Comparison of ENCODE assay signal across 8 cellular contexts in genomic region chr12:116697305-116698130, GRCh38. TPM values are rescaled to one million over a fixed set of nuclear protein-coding genes. Genes with fewer than 3 reads are reported as not detected.
DNase-seq lines count a peak whose midpoint lies in the region; ATAC-seq, FAIRE-seq and TF ChIP-seq lines count a peak whose summit lies in the region.

No MANE protein-coding gene starts in this region.

- ATAC-seq in HG02588 (IDR thresholded peaks at IDR 0.05; ENCODE audit: unreplicated experiment): no peak

- DNase-seq in ACHN: peak; percentile 41
- DNase-seq in GM12892 (ENCODE audit: insufficient read length): peak; percentile 27
- DNase-seq in NOMO-1 (lab: John Stamatoyannopoulos, UW; ENCODE audit: unreplicated experiment in 2 of 2): peak; percentile 17 to 37
- peak; percentile 16 to 34 for DNase-seq in erythroblast (lab: John Stamatoyannopoulos, UW)
- DNase-seq in testis: peak; percentile 45
- DNase-seq in NCI-H187 treated with DMSO at 0.1 percent for 48 hours (lab: John Stamatoyannopoulos, UW): no peak
- DNase-seq in spleen: no peak

- WGBS in testis, 2 donors: 55 to 81% methylated on average over 15 to 17 of the region's 18 CpGs
- 65 to 70% (median 67%) methylated on average over 15 to 18 of the region's 18 CpGs for WGBS in spleen, 5 donors

- TF ChIP-seq CTCF in testis (IDR thresholded peaks at IDR 0.05) (no peak), spleen (IDR thresholded peaks at IDR 0.05 in 8 of 11, conservative IDR thresholded peaks at IDR 0.05 in 3 of 11) (no peak)

- no peak overlapping the region for H3K27ac ChIP-seq in testis
- H3K27ac ChIP-seq in spleen: no peak overlapping the region

- H3K27me3 ChIP-seq in testis: no peaks in the 10 kb centered on the region
- H3K27me3 ChIP-seq in spleen (replicated peaks in 1 of 7): peaks cover 0 to 43% (median 17%) of the 10 kb centered on the region in 7 donors

- intact Hi-C loops in testis (cut with DNase I; ENCODE audit: low total_unique reads): no loop called here
- intact Hi-C loops in spleen (cut with DNase I; ENCODE audit: low total_unique reads): loop anchor here (10.0 kb wide), 1 partner anchor 713 kb away; no protein-coding TSS in a partner anchor

- H3K9me3 ChIP-seq in testis (no peaks in the 10 kb centered on the region), spleen (no peaks in the 10 kb centered on the region)

- peak; percentile 48 for FAIRE-seq in GM12892 (lab: Jason Lieb, UNC)

- in situ Hi-C loops in ACHN (cut with HindIII; ENCODE audit: low pct_ligation_motif_present, low pct_unique_long_range_greater_than_20kb, low sequenced_read_pairs): no loop called here

- TF ChIP-seq POLR2A in GM12892 (IDR thresholded peaks at IDR 0.05; ENCODE audit: low read depth, low read length) (no peak), erythroblast (IDR thresholded peaks at IDR 0.05; ENCODE audit: low read length) (no peak), testis (IDR thresholded peaks at IDR 0.05) (no peak), spleen (IDR thresholded peaks at IDR 0.05) (no peak)

- H3K4me3 ChIP-seq in testis: no peak overlapping the region
- no peak overlapping the region for H3K4me3 ChIP-seq in spleen

- H3K36me3 ChIP-seq in testis (ENCODE audit: low read depth, missing control alignments) (no peaks in the 10 kb centered on the region), spleen (no peaks in the 10 kb centered on the region)

- H3K4me1 ChIP-seq in testis (peaks cover 6% of the 10 kb centered on the region), spleen (peaks cover 0 to 41% (median 16%) of the 10 kb centered on the region in 6 donors)

RNA-seq across cellular contexts. Expression of gene SPRING1, which starts 40.4 kb away (rescaled TPM):
- polyA plus RNA-seq in GM12892 (2012; ENCODE audit: missing spikeins): 9.1 TPM
- total RNA-seq in testis (10 to 100 TPM; 23.4 to 25.5 TPM), spleen (10 to 100 TPM; 18.5 to 43.8 (median 28.7) TPM)
- polyA plus RNA-seq in testis (ENCODE audit: insufficient read depth, low read depth, low replicate concordance) (25.1 TPM), spleen (10 to 100 TPM in 2 of 3 donors, 1 to 10 TPM in 1; 8.8 to 17.5 (median 10.4) TPM)

RNA-seq across cellular contexts. Expression of gene RNFT2, which starts 40.6 kb away (rescaled TPM):
- 5.2 TPM for polyA plus RNA-seq in GM12892 (2012; ENCODE audit: missing spikeins)
- 1 to 10 TPM; 6.8 to 9.0 TPM for total RNA-seq in testis
- polyA plus RNA-seq in testis (ENCODE audit: insufficient read depth, low read depth, low replicate concordance): 11.7 TPM
- total RNA-seq in spleen: 1 to 10 TPM; 3.0 to 6.0 (median 4.4) TPM
- polyA plus RNA-seq in spleen: 1 to 10 TPM; 1.9 to 3.9 (median 3.5) TPM

Comparison
In these comparisons a context has a peak if more than half of its experiments do, and no peak if none do; other contexts are left out.
1. DNase-seq: peak in ACHN (single experiment), GM12892 (single experiment), NOMO-1 (2 of 2), erythroblast (2 of 2) and testis (single experiment); none in NCI-H187 treated with DMSO at 0.1 percent for 48 hours (single experiment) and spleen (single experiment).